ENCODE assay signal across 7 cellular contexts in the genomic region with DNA sequence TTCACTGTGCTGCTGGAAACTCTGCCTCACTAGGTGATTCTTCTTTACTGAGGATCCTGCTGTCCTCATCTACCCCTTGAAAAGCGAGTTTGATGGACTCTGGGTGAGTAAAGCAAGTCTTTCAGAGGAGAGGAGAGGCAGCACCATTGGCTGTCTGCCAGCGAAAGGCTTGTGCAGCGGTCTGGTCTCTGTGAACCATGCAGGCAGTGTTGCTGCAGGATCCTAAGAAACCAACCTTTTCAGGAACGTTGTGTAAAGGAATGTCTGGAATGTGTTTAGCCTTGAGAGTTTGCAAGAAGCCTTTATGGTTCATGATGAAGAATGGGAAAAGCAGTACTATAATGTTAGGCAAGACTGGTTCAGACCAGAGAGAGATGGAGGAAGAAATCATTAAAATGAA. TPM values are rescaled to one million over a fixed set of nuclear protein-coding genes. Genes with fewer than 3 reads are reported as not detected.
A peak's percentile ranks its signal among the peaks of the same experiment; 100 is the strongest.
DNase-seq lines count a peak whose midpoint lies in the region; ATAC-seq and TF ChIP-seq lines count a peak whose summit lies in the region.
"Not testable (repeated sequence)": the region's sequence is repeated elsewhere in the genome, so short reads cannot be mapped to it uniquely, and the experiment has no call there.

No MANE protein-coding gene starts in this region.

- not testable (repeated sequence) for H3K27me3 Mint-ChIP-seq in endodermal cell (ENCODE audit: insufficient read depth); mesothelial cell of epicardium (ENCODE audit: low read depth)

- not testable (repeated sequence) for H3K4me1 Mint-ChIP-seq in endodermal cell
- H3K4me1 Mint-ChIP-seq in mesothelial cell of epicardium, result peaks cover 13% of the 10 kb centered on the region

- intact Hi-C loops in left cardiac atrium (cut with DNase I); sciatic nerve (cut with DNase I): not testable (repeated sequence)

- peaks cover 33% of the 10 kb centered on the region for H3K4me1 ChIP-seq in adipocyte (ENCODE audit: control insufficient read depth, insufficient read depth, low read length)
- not testable (repeated sequence) for H3K4me1 ChIP-seq in endodermal cell (ENCODE audit: control insufficient read depth, insufficient read depth, low read length)

- peak overlapping the region; percentile 80 for H3K27ac ChIP-seq in endodermal cell (ENCODE audit: low read depth, low read length)

- H3K36me3 Mint-ChIP-seq in endodermal cell (ENCODE audit: low read depth); mesothelial cell of epicardium: not testable (repeated sequence)

- not testable (repeated sequence) for H3K36me3 ChIP-seq in adipocyte (ENCODE audit: control insufficient read depth, insufficient read depth, low read length, severe bottlenecking); endodermal cell (ENCODE audit: control insufficient read depth, insufficient read depth, low read length)

- H3K4me3 ChIP-seq in adipocyte (ENCODE audit: low read length); endodermal cell (ENCODE audit: low read length): not testable (repeated sequence)

- peak overlapping the region; percentile 59 for H3K9ac ChIP-seq in adipocyte (ENCODE audit: low read length)
- H3K9ac ChIP-seq in endodermal cell (ENCODE audit: extremely low read depth, low read length, poor library complexity, severe bottlenecking), result not testable (repeated sequence)

- WGBS in endodermal cell (ENCODE audit: insufficient coverage in 1 of 2, insufficient read length in 1 of 2), 2 experiments, result 35 to 37% methylated on average over 2 to 3 of the region's 4 CpGs

- H3K9me3 Mint-ChIP-seq in endodermal cell, mesothelial cell of epicardium: not testable (repeated sequence)

- not testable (repeated sequence) for H3K27ac Mint-ChIP-seq in endodermal cell
- H3K27ac Mint-ChIP-seq in mesothelial cell of epicardium, result peak overlapping the region; percentile 92

- H3K4me3 Mint-ChIP-seq in endodermal cell, mesothelial cell of epicardium: not testable (repeated sequence)

- ATAC-seq in left cardiac atrium (peak; percentile 60 to 67), sciatic nerve (peak; percentile 75)

- H3K27me3 ChIP-seq in adipocyte (replicated peaks; ENCODE audit: control insufficient read depth, insufficient read depth, low read length); endodermal cell (ENCODE audit: control insufficient read depth, insufficient read depth, low read length, poor library complexity, severe bottlenecking): not testable (repeated sequence)

- not testable (repeated sequence) for TF ChIP-seq CTCF in endodermal cell (conservative IDR thresholded peaks at IDR 0.05); mesothelial cell of epicardium (IDR thresholded peaks at IDR 0.05; ENCODE audit: unreplicated experiment)

- DNase-seq in GM03348 (ENCODE audit: low spot score), result peak; percentile 13
- DNase-seq in NCI-H226, result peak; percentile 95
- peak; percentile 90 for DNase-seq in adipocyte (ENCODE audit: low read depth)
- peak; percentile 72 for DNase-seq in endodermal cell
- DNase-seq in left cardiac atrium, result peak; percentile 77
- DNase-seq in mesothelial cell of epicardium (ENCODE audit: low spot score in 2 of 2, unreplicated experiment in 2 of 2), result peak; percentile 75 to 83
- DNase-seq in sciatic nerve (ENCODE audit: low spot score), result peak; percentile 85

- H3K9me3 ChIP-seq in adipocyte (ENCODE audit: control insufficient read depth, low read length); endodermal cell (ENCODE audit: control insufficient read depth, low read length): not testable (repeated sequence)

RNA-seq across cellular contexts. Expression of a gene that starts 53.4 kb away (rescaled TPM):
- total RNA-seq in endodermal cell (10 to 100 TPM; 49.5 to 53.1 TPM), left cardiac atrium (100 to 1,000 TPM in 1 of 2 donors, 10 to 100 TPM in 1; 98.4 to 140 TPM), mesothelial cell of epicardium (731 to 797 TPM (median 760 TPM) in 3 replicates), sciatic nerve (137 TPM)
- 40.4 TPM for polyA plus RNA-seq in endodermal cell (2013, experiment 1 of 2)
- polyA plus RNA-seq in endodermal cell (2013, experiment 2 of 2), result 51.5 TPM

Comparison
In these comparisons a context has a peak if more than half of its experiments do, and no peak if none do; other contexts are left out.
1. DNase-seq: peak in every context shown above with its lines; median percentile 95 in NCI-H226; 90 in adipocyte; 85 in sciatic nerve; 79 in mesothelial cell of epicardium; 77 in left cardiac atrium; 72 in endodermal cell; 13 in GM03348.